In genomic region chr19:4815426-4816387, GRCh38 we compare ENCODE assay signal across 8 cellular contexts.
DNase-seq lines count a peak whose midpoint lies in the region; ATAC-seq, FAIRE-seq and TF ChIP-seq lines count a peak whose summit lies in the region.

No MANE protein-coding gene starts in this region.

- DNase-seq in AG09319 (ENCODE audit: extremely low read depth, low read depth), result peak; percentile 79
- DNase-seq in HEK293T (ENCODE audit: extremely low spot score), result peak; percentile 94
- peak; percentile 91 to 95 for DNase-seq in NCI-H446 (lab: John Stamatoyannopoulos, UW)
- peak; percentile 52 for DNase-seq in activated CD4-positive, CD25-positive, alpha-beta regulatory T cell treated with anti-CD3 and anti-CD28 coated beads, Interleukin-2, amount 50 U/mL, for 16 hours (ENCODE audit: low read depth, low spot score)
- peak; percentile 65 for DNase-seq in central memory CD4-positive, alpha-beta T cell
- DNase-seq in stimulated activated CD4-positive, alpha-beta T cell treated with anti-CD3 and anti-CD28 coated beads, Interleukin-12 subunit alpha, Interleukin-12 subunit beta, amount 100 ng/mL, for 24 hours (ENCODE audit: low read depth in 2 of 2), result peak; percentile 67 to 76

- TF ChIP-seq CTCF in AG09319 (IDR thresholded peaks at IDR 0.05; ENCODE audit: low read depth, low read length), result no peak

- no peak for ATAC-seq in GM21619 (IDR thresholded peaks at IDR 0.05; ENCODE audit: unreplicated experiment)

- FAIRE-seq in islet of Langerhans (lab: Jason Lieb, UNC), result peak; percentile 90

- POLR2A ChIA-PET in HEK293T (lab: Yijun Ruan, JAX), result no interaction called here

- CTCF ChIA-PET in HEK293T (lab: Yijun Ruan, JAX), result no interaction called here

TF ChIP-seq in HEK293T, 16 proteins besides CTCF, POLR2A, EP300 and RAD21:
- TF ChIP-seq SP1 (IDR thresholded peaks at IDR 0.05) (no peak), HDGF (IDR thresholded peaks at IDR 0.05; ENCODE audit: borderline replicate concordance) (peak; percentile 32; the same call in 1 of the 2 replicates), L3MBTL2 (conservative IDR thresholded peaks at IDR 0.05) (peak; percentile 99), TARDBP (IDR thresholded peaks at IDR 0.05) (no peak), FOXA1 (IDR thresholded peaks at IDR 0.05) (no peak), ZNF384 (IDR thresholded peaks at IDR 0.05) (no peak), ELF4 (IDR thresholded peaks at IDR 0.05) (peak; percentile 87), NFRKB (IDR thresholded peaks at IDR 0.05) (no peak)
